19 cellular contexts compared by ENCODE assay signal in the genomic region with DNA sequence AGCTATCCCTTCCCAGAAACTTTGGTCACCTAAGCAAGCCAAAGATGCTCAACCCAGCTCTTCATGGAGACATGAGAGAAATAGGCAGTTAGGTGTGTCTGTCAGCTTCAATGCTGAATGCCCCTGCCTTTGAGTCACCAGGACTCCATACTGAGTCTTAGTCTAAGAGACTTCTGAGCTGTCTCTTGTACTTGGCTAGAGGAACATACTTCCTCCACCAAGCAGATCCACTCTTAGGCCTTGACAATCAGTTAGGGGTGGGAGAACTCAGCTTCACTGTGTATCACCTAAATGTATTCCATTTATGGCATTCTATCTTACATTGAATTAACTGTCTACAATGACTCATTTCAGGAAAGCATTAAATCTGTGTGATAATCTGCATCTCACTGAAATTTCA.
"Had no signal": no experiment of that assay in that cellular context is flagged by ENCODE, and none has a peak within 500 bp of the region (broad histone marks: within the 10 kb centered on the region; RNA-seq: fewer than 3 reads in every experiment).

No MANE protein-coding gene starts in this region.

- H3K4me3 ChIP-seq: dorsolateral prefrontal cortex, esophagus muscularis mucosa, gastroesophageal sphincter, heart left ventricle, pancreas, thyroid gland had no signal

- DNase-seq: activated CD8-positive, alpha-beta memory T cell treated with anti-CD3 and anti-CD28 coated beads, Interleukin-2, amount 50 U/mL, for 48 hours; activated effector memory CD4-positive, alpha-beta T cell treated with Interleukin-2 at 50 U/mL for 16 hours; activated naive CD4-positive, alpha-beta T cell treated with anti-CD3 and anti-CD28 coated beads for 36 hours; activated T-cell treated with anti-CD3 and anti-CD28 coated beads, Interleukin-2, amount 50 U/mL, for 72 hours; anterior cingulate cortex; dorsolateral prefrontal cortex; effector memory CD8-positive, alpha-beta T cell; heart left ventricle; islet precursor cell; left colon; mesenchymal stem cell; pancreas; right cardiac atrium; substantia nigra; T-cell; thyroid gland; WERI-Rb-1 had no signal

- ATAC-seq: activated T-cell treated with anti-CD3 and anti-CD28 coated beads, Interleukin-2, amount 50 U/mL, for 72 hours; effector memory CD8-positive, alpha-beta T cell; gastroesophageal sphincter; heart left ventricle; left colon; pancreas; right cardiac atrium; T-cell had no signal
